10 cellular contexts compared by ENCODE assay signal in the genomic region with DNA sequence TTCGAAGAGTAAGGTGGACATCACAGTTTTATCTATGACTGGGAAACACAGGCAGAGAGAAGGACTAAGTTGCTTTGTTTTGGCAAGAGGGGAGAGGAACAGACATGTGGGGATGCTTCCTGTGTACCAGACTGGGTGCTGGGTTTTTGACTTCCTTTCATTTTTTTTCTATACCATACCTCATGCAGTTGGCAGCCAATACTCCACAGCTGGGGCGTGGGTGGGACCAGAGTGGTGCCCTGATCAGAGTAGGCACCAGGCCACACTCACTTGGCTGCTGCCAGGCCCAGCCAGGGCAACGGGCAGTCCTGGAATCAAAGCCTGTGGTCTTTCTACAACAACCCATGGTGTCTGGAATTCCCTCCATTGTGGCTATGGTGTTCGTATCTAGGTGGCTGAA. TPM values are rescaled to one million over a fixed set of nuclear protein-coding genes. Genes with fewer than 3 reads are reported as not detected.
DNase-seq lines count a peak whose midpoint lies in the region; ATAC-seq and TF ChIP-seq lines count a peak whose summit lies in the region.
"Had no signal": no experiment of that assay in that cellular context is flagged by ENCODE, and none has a peak within 500 bp of the region (broad histone marks: within the 10 kb centered on the region; RNA-seq: fewer than 3 reads in every experiment).

No MANE protein-coding gene starts in this region.

- CTCF ChIA-PET in activated CD8-positive, alpha-beta T cell treated with anti-CD3 and anti-CD28 coated beads for 36 hours (lab: Charles Lee) = no interaction called here
- CTCF ChIA-PET in activated CD8-positive, alpha-beta T cell treated with anti-CD3 and anti-CD28 coated beads, Interleukin-2, amount 10 ng/mL, durations not matched to agents 7 days and 5 days (lab: Charles Lee) = no interaction called here

- peak; percentile 55 for DNase-seq in activated CD8-positive, alpha-beta T cell treated with anti-CD3 and anti-CD28 coated beads for 36 hours
- DNase-seq in activated CD8-positive, alpha-beta T cell treated with anti-CD3 and anti-CD28 coated beads, Interleukin-2, amount 10 ng/mL, durations not matched to agents 7 days and 5 days = no peak
- DNase-seq in brain microvascular endothelial cell (no peak), lower lobe of right lung (no peak), thoracic aorta (ENCODE audit: low spot score) (no peak), OCI-M2 (lab: John Stamatoyannopoulos, UW; ENCODE audit: unreplicated experiment) (no peak), neuronal stem cell (ENCODE audit: low spot score) (no peak)
- DNase-seq in stimulated activated naive CD4-positive, alpha-beta T cell treated with Interleukin-2 at 50 U/mL for 16 hours (lab: John Stamatoyannopoulos, UW) = no peak
- DNase-seq: caudate nucleus, T-helper 1 cell had no signal

- WGBS in neuronal stem cell (ENCODE audit: extremely low coverage in 2 of 2, insufficient read length in 2 of 2, insufficient replicate concordance in 1 of 2), 2 donors = no CpG with 5 or more reads among the region's 4 CpGs

- H3K9ac ChIP-seq in neuronal stem cell (ENCODE audit: low read depth, low read length, poor library complexity) = no peak overlapping the region

- H3K18ac ChIP-seq in neuronal stem cell (ENCODE audit: low read length) = no peak overlapping the region

- intact Hi-C loops in activated CD8-positive, alpha-beta T cell treated with anti-CD3 and anti-CD28 coated beads for 36 hours (cut with micrococcal nuclease) = no loop called here
- intact Hi-C loops in lower lobe of right lung (cut with DNase I) = no loop called here

- H4K8ac ChIP-seq in neuronal stem cell (ENCODE audit: low read depth, low read length) = no peak overlapping the region

- H3K4me1 ChIP-seq in lower lobe of right lung = peaks cover 65% of the 10 kb centered on the region
- H3K4me1 ChIP-seq in thoracic aorta (ENCODE audit: control insufficient read depth in 1 of 2, low read depth in 2 of 2) = peaks cover 42 to 89% of the 10 kb centered on the region in 2 donors
- peaks cover 3 to 5% of the 10 kb centered on the region in 2 donors for H3K4me1 ChIP-seq in neuronal stem cell (ENCODE audit: control insufficient read depth in 2 of 2, insufficient read depth in 1 of 2, low read depth in 1 of 2, low read length in 2 of 2)

- H3K4me1 Mint-ChIP-seq in activated CD8-positive, alpha-beta T cell treated with anti-CD3 and anti-CD28 coated beads for 36 hours (ENCODE audit: low read depth) = peaks cover 39% of the 10 kb centered on the region
- H3K4me1 Mint-ChIP-seq in activated CD8-positive, alpha-beta T cell treated with anti-CD3 and anti-CD28 coated beads, Interleukin-2, amount 10 ng/mL, durations not matched to agents 7 days and 5 days (ENCODE audit: low read depth) = peaks cover 10% of the 10 kb centered on the region

- POLR2A ChIA-PET in activated CD8-positive, alpha-beta T cell treated with anti-CD3 and anti-CD28 coated beads for 36 hours (lab: Charles Lee) = no interaction called here
- POLR2A ChIA-PET in activated CD8-positive, alpha-beta T cell treated with anti-CD3 and anti-CD28 coated beads, Interleukin-2, amount 10 ng/mL, durations not matched to agents 7 days and 5 days (lab: Charles Lee) = no interaction called here

- H3K9me3 ChIP-seq in lower lobe of right lung (peaks cover 9% of the 10 kb centered on the region), thoracic aorta (no peaks in the 10 kb centered on the region), neuronal stem cell (replicated peaks in 1 of 2; ENCODE audit: control insufficient read depth in 2 of 2, insufficient read depth in 1 of 2, low read depth in 1 of 2, low read length in 2 of 2) (peaks cover 5 to 6% of the 10 kb centered on the region in 2 donors)

- H3K27me3 ChIP-seq in brain microvascular endothelial cell (replicated peaks) (no peaks in the 10 kb centered on the region), lower lobe of right lung (ENCODE audit: low read depth) (no peaks in the 10 kb centered on the region), thoracic aorta (replicated peaks; ENCODE audit: insufficient read depth) (no peaks in the 10 kb centered on the region), neuronal stem cell (ENCODE audit: control insufficient read depth in 3 of 3, insufficient read depth in 3 of 3, low read depth in 1 of 3, low read length in 3 of 3) (no peaks in the 10 kb centered on the region)

- in situ Hi-C loops in brain microvascular endothelial cell (cut with HindIII; ENCODE audit: low pct_ligation_motif_present, low sequenced_read_pairs) = no loop called here

- H3K27ac Mint-ChIP-seq in activated CD8-positive, alpha-beta T cell treated with anti-CD3 and anti-CD28 coated beads for 36 hours = no peak overlapping the region
- H3K27ac Mint-ChIP-seq in activated CD8-positive, alpha-beta T cell treated with anti-CD3 and anti-CD28 coated beads, Interleukin-2, amount 10 ng/mL, durations not matched to agents 7 days and 5 days = no peak overlapping the region

- H2BK12ac ChIP-seq in neuronal stem cell (ENCODE audit: low read length) = no peak overlapping the region

- ATAC-seq in activated CD8-positive, alpha-beta T cell treated with anti-CD3 and anti-CD28 coated beads for 36 hours = peak; percentile 60
- ATAC-seq in activated CD8-positive, alpha-beta T cell treated with anti-CD3 and anti-CD28 coated beads, Interleukin-2, amount 10 ng/mL, durations not matched to agents 7 days and 5 days = no peak
- ATAC-seq in lower lobe of right lung = no peak
- no peak for ATAC-seq in thoracic aorta (ENCODE audit: insufficient number of reproducible peaks, low FRiP score, low read depth)

- TF ChIP-seq CTCF in activated CD8-positive, alpha-beta T cell treated with anti-CD3 and anti-CD28 coated beads for 36 hours (IDR thresholded peaks at IDR 0.05) = no peak
- no peak for TF ChIP-seq CTCF in brain microvascular endothelial cell (IDR thresholded peaks at IDR 0.05; ENCODE audit: low read depth, low read length, missing control alignments)
- no peak for TF ChIP-seq CTCF in lower lobe of right lung (IDR thresholded peaks at IDR 0.05)
- no peak for TF ChIP-seq CTCF in thoracic aorta (IDR thresholded peaks at IDR 0.05)

- no peak overlapping the region for H2AFZ ChIP-seq in neuronal stem cell (ENCODE audit: low read length)

- H3K36me3 Mint-ChIP-seq in activated CD8-positive, alpha-beta T cell treated with anti-CD3 and anti-CD28 coated beads for 36 hours (ENCODE audit: low read depth) = no peaks in the 10 kb centered on the region
- H3K36me3 Mint-ChIP-seq in activated CD8-positive, alpha-beta T cell treated with anti-CD3 and anti-CD28 coated beads, Interleukin-2, amount 10 ng/mL, durations not matched to agents 7 days and 5 days (ENCODE audit: low read depth) = no peaks in the 10 kb centered on the region

- H2BK120ac ChIP-seq in neuronal stem cell (ENCODE audit: low read depth, low read length) = no peak overlapping the region

- peak overlapping the region; percentile 97 for H3K27ac ChIP-seq in brain microvascular endothelial cell
- H3K27ac ChIP-seq in lower lobe of right lung = peak overlapping the region; percentile 80
- peak overlapping the region; percentile 90 to 97 for H3K27ac ChIP-seq in thoracic aorta
- H3K27ac ChIP-seq in neuronal stem cell (replicated peaks; ENCODE audit: low read length) = no peak overlapping the region

- H3K23ac ChIP-seq in neuronal stem cell (ENCODE audit: low read depth, low read length, poor library complexity) = no peak overlapping the region

- H3K4me3 ChIP-seq in brain microvascular endothelial cell (ENCODE audit: low read depth, low read length) (no peak overlapping the region), lower lobe of right lung (no peak overlapping the region), thoracic aorta (peak overlapping the region; percentile 38), neuronal stem cell (ENCODE audit: low read length in 2 of 2) (no peak overlapping the region)

- H2BK5ac ChIP-seq in neuronal stem cell (ENCODE audit: low read length) = no peak overlapping the region

- no peak overlapping the region for H2BK15ac ChIP-seq in neuronal stem cell (ENCODE audit: low read length)

- no peaks in the 10 kb centered on the region for H3K79me1 ChIP-seq in neuronal stem cell (ENCODE audit: low read depth, low read length)

- no peak overlapping the region for H4K91ac ChIP-seq in neuronal stem cell (ENCODE audit: low read depth, low read length, poor library complexity)

- no peak overlapping the region for H3K4me3 Mint-ChIP-seq in activated CD8-positive, alpha-beta T cell treated with anti-CD3 and anti-CD28 coated beads for 36 hours
- H3K4me3 Mint-ChIP-seq in activated CD8-positive, alpha-beta T cell treated with anti-CD3 and anti-CD28 coated beads, Interleukin-2, amount 10 ng/mL, durations not matched to agents 7 days and 5 days = no peak overlapping the region

- H3K14ac ChIP-seq in neuronal stem cell (ENCODE audit: low read length) = no peak overlapping the region

- H2AK5ac ChIP-seq in neuronal stem cell (ENCODE audit: low read depth, low read length) = no peak overlapping the region

- H3K36me3 ChIP-seq in brain microvascular endothelial cell (replicated peaks) (no peaks in the 10 kb centered on the region), lower lobe of right lung (no peaks in the 10 kb centered on the region), thoracic aorta (no peaks in the 10 kb centered on the region), neuronal stem cell (replicated peaks in 1 of 2; ENCODE audit: control insufficient read depth in 2 of 2, insufficient read depth in 2 of 2, low read length in 2 of 2) (no peaks in the 10 kb centered on the region)

- peaks cover 3% of the 10 kb centered on the region for H3K9me3 Mint-ChIP-seq in activated CD8-positive, alpha-beta T cell treated with anti-CD3 and anti-CD28 coated beads for 36 hours
- no peaks in the 10 kb centered on the region for H3K9me3 Mint-ChIP-seq in activated CD8-positive, alpha-beta T cell treated with anti-CD3 and anti-CD28 coated beads, Interleukin-2, amount 10 ng/mL, durations not matched to agents 7 days and 5 days (ENCODE audit: insufficient read depth)

- H3K27me3 Mint-ChIP-seq in activated CD8-positive, alpha-beta T cell treated with anti-CD3 and anti-CD28 coated beads for 36 hours = no peaks in the 10 kb centered on the region
- peaks cover 2% of the 10 kb centered on the region for H3K27me3 Mint-ChIP-seq in activated CD8-positive, alpha-beta T cell treated with anti-CD3 and anti-CD28 coated beads, Interleukin-2, amount 10 ng/mL, durations not matched to agents 7 days and 5 days (ENCODE audit: low read depth)

- H3K4ac ChIP-seq in neuronal stem cell (ENCODE audit: low read length) = no peak overlapping the region

- H3K4me2 ChIP-seq in neuronal stem cell (ENCODE audit: insufficient read depth, low read length, poor library complexity, severe bottlenecking) = no peak overlapping the region

RNA-seq across cellular contexts. Expression of gene SH3RF3, which starts 45.2 kb away (rescaled TPM):
- total RNA-seq in activated CD8-positive, alpha-beta T cell treated with anti-CD3 and anti-CD28 coated beads for 36 hours = 1 to 10 TPM; 1.9 to 2.3 TPM
- total RNA-seq in activated CD8-positive, alpha-beta T cell treated with anti-CD3 and anti-CD28 coated beads, Interleukin-2, amount 10 ng/mL, durations not matched to agents 7 days and 5 days = under 1 TPM in 1 of 2 experiments, not detected in 1; 0.10 TPM
- total RNA-seq in lower lobe of right lung = 5.7 TPM
- 10 to 100 TPM; 37.4 to 61.7 TPM for total RNA-seq in thoracic aorta
- polyA plus RNA-seq in neuronal stem cell (2013, experiment 1 of 2) = 0.07 TPM
- 0.08 TPM for polyA plus RNA-seq in neuronal stem cell (2013, experiment 2 of 2)
